In genomic region chr9:70696694-70697335, GRCh38 we compare ENCODE assay signal across 23 cellular contexts.
"Had no signal": no experiment of that assay in that cellular context is flagged by ENCODE, and none has a peak within 500 bp of the region (broad histone marks: within the 10 kb centered on the region; RNA-seq: fewer than 3 reads in every experiment).

No MANE protein-coding gene starts in this region.

- H3K27ac ChIP-seq: breast epithelium had no signal

- H3K36me3 ChIP-seq: breast epithelium, MG63 had no signal

- H3K4me1 ChIP-seq: breast epithelium had no signal

- DNase-seq: activated B cell treated with CpG ODN at 0.5 μM for 24 hours; activated CD4-positive, alpha-beta T cell treated with anti-CD3 and anti-CD28 coated beads for 1 hour; activated CD4-positive, alpha-beta T cell treated with anti-CD3 and anti-CD28 coated beads, Interleukin-2, amount 10 ng/mL, durations not matched to agents 24 days and 14 days; activated CD4-positive, alpha-beta T cell treated with anti-CD3 and anti-CD28 coated beads, Interleukin-2, amount 50 U/mL, for 48 hours; activated CD8-positive, alpha-beta memory T cell treated with anti-CD3 and anti-CD28 coated beads, Interleukin-2, amount 10 ng/mL, durations not matched to agents 7 days and 5 days; activated effector memory CD4-positive, alpha-beta T cell treated with Interleukin-2 at 50 U/mL for 16 hours; activated naive CD4-positive, alpha-beta T cell; activated T-cell treated with anti-CD3 and anti-CD28 coated beads, Interleukin-2, amount 50 U/mL, for 24 hours; aorta; caudate nucleus; MG63; NCI-H1105 treated with DMSO at 0.1 percent for 48 hours; NCI-H1436 treated with DMSO at 0.1 percent for 48 hours; NCI-H187; NCI-H2107; NCI-H510A treated with DMSO at 0.1 percent for 48 hours; NCI-H69; NK-92 treated with Interleukin-12 subunit alpha and Interleukin-12 subunit beta, amount 100 ng/mL, for 24 hours; PC-3; SIG-M5; T-helper 17 cell; T-helper 9 cell had no signal

- H3K27me3 ChIP-seq: breast epithelium, MG63 had no signal

- H3K9me3 ChIP-seq: breast epithelium, MG63 had no signal

- H3K4me3 ChIP-seq: breast epithelium, MG63 had no signal
